In the genomic region with DNA sequence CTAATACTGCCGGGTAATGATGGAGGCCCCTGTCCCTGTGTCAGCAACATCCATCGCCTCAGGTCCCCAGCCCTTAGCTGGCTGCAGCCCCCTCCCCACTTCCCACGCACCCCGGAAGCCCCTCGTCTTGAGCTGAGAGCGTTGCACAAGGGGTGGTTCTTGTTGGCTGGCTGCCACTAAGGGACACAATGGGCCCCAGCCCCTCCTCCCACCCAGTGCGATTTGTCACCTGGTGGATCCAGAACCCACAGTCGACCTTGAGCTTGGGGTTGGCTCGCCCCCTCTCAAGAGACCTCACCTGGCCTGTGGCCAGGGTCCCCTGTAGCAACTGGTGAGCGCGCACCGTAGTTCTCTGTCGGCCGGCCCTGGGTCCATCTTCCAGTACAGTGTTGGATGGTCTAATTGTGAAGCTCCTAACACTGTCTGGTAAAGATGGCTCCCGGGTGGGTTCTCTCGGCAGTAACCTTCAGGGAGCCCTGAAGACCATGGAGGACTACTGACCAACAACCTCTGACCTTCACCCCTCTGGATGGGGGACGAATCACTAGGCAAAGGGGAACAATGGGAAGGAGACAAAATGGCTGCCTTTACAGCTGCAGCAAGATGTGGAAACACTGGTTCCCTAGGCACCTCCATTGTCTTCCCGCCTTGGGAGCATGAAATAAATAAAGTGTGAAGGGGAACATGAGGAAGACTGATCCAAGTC, we compare ENCODE assay signal across 1 cellular context.
TF ChIP-seq lines count a peak whose summit lies in the region.

No MANE protein-coding gene starts in this region.

TF ChIP-seq in IMR-90, 13 proteins besides CTCF, POLR2A, EP300 and RAD21:
- TF ChIP-seq FOS (IDR thresholded peaks at IDR 0.05; ENCODE audit: low read depth, low read length) (no peak), MAZ (IDR thresholded peaks at IDR 0.05; ENCODE audit: borderline replicate concordance, low read depth, low read length) (no peak), ELK1 (IDR thresholded peaks at IDR 0.05; ENCODE audit: borderline replicate concordance, low read depth, low read length) (no peak), NFE2L2 (IDR thresholded peaks at IDR 0.05; ENCODE audit: low read depth, low read length) (no peak), RCOR1 (IDR thresholded peaks at IDR 0.05; ENCODE audit: insufficient replicate concordance, low read length) (no peak), SMC3 (IDR thresholded peaks at IDR 0.05; ENCODE audit: low read depth, low read length) (no peak), BHLHE40 (IDR thresholded peaks at IDR 0.05; ENCODE audit: low read depth, low read length) (no peak), MXI1 (IDR thresholded peaks at IDR 0.05; ENCODE audit: borderline replicate concordance, low read depth, low read length) (no peak), MAFK (IDR thresholded peaks at IDR 0.05; ENCODE audit: low read depth, low read length) (no peak), CEBPB (IDR thresholded peaks at IDR 0.05; ENCODE audit: low read depth, low read length) (no peak), CHD1 (IDR thresholded peaks at IDR 0.05; ENCODE audit: low read depth, low read length) (no peak), USF2 (IDR thresholded peaks at IDR 0.05; ENCODE audit: low read depth, low read length) (no peak), RFX5 (IDR thresholded peaks at IDR 0.05; ENCODE audit: low read depth, low read length) (no peak)
